1 cellular context compared by ENCODE assay signal in genomic region chr5:59034498-59035186, GRCh38.
TF ChIP-seq lines count a peak whose summit lies in the region.

No MANE protein-coding gene starts in this region.

TF ChIP-seq in HCT116, 20 proteins besides CTCF, POLR2A, EP300 and RAD21 (continued from another document):
- TF ChIP-seq YY1 (IDR thresholded peaks at IDR 0.05; ENCODE audit: extremely low read depth, insufficient replicate concordance, low read depth, low read length) (no peak), EGR1 (IDR thresholded peaks at IDR 0.05; ENCODE audit: low read depth) (no peak), ZNF274 (IDR thresholded peaks at IDR 0.05; ENCODE audit: low read depth, low read length) (no peak), SP1 (IDR thresholded peaks at IDR 0.05; ENCODE audit: low read depth) (no peak), SRF (IDR thresholded peaks at IDR 0.05; ENCODE audit: low read depth) (no peak)
- TF ChIP-seq, protein P1, sequence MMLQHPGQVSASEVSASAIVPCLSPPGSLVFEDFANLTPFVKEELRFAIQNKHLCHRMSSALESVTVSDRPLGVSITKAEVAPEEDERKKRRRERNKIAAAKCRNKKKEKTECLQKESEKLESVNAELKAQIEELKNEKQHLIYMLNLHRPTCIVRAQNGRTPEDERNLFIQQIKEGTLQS (IDR thresholded peaks at IDR 0.05): no peak
